In the genomic region with DNA sequence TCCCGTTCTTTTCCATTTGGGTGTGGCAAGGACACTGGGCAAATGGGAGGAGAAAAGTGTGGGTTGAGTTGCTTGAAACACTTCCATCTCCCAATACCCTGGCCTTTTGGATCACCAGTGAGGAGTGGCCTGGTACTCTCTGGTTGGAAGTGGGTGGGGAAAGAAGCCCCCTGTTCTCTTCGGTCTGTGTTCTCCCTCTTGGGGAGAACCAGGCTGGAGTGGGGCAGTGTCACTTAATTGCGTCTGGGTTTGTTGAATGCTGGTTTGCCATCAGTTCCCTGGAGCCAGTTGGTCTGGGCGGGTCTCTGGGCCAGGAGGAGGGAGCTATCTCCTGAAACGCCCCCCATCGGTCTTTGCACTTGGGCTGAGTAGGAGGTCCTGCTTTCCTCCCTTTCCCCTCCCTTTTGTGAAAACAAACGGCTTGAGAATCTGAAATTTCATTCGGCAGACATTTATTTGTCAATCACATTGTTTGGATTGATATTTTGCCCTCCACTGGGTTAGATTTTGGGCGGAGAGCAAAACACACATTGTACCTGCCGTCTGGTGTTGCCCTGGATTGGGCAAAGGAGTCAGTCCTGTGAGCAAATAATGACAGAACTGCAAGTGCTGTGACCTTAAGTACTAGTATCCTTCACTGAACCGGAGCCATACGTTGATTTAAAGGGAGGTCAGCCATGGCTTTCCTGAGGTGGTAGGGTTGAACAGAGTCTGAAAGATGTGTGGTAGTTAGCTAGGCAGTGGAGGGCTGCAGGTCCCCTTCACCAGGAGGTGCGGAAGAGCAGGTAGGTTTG, we compare ENCODE assay signal across 9 cellular contexts. TPM values are rescaled to one million over a fixed set of nuclear protein-coding genes. Genes with fewer than 3 reads are reported as not detected.
DNase-seq lines count a peak whose midpoint lies in the region; ATAC-seq and TF ChIP-seq lines count a peak whose summit lies in the region.
"Had no signal": no experiment of that assay in that cellular context is flagged by ENCODE, and none has a peak within 500 bp of the region (broad histone marks: within the 10 kb centered on the region; RNA-seq: fewer than 3 reads in every experiment).

No MANE protein-coding gene starts in this region.

- H3K4me1 ChIP-seq in colonic mucosa = peaks cover 4% of the 10 kb centered on the region

- intact Hi-C loops in colonic mucosa (cut with DNase I) = no loop called here

- H3K36me3 ChIP-seq in colonic mucosa = no peaks in the 10 kb centered on the region

- DNase-seq in COLO829 (ENCODE audit: low spot score) (peak; percentile 23), NB4 (ENCODE audit: low read depth) (no peak), colonic mucosa (peak; percentile 62), foreskin melanocyte (no peak), SK-N-DZ (ENCODE audit: low spot score) (no peak), HCEC 1CT (no peak)
- DNase-seq in natural killer cell treated with Interleukin-12 subunit alpha and Interleukin-12 subunit beta and Interleukin-15 and Interleukin-18, amount 100 ng/mL, for 72 hours (ENCODE audit: low spot score) = no peak
- DNase-seq in activated effector memory CD4-positive, alpha-beta T cell treated with anti-CD3 and anti-CD28 coated beads, Interleukin-2, amount 50 U/mL, for 16 hours = no peak

- ATAC-seq in natural killer cell treated with Interleukin-12 subunit alpha and Interleukin-12 subunit beta and Interleukin-15 and Interleukin-18, amount 100 ng/mL, for 72 hours = no peak

- H3K9ac ChIP-seq in colonic mucosa (ENCODE audit: low read depth in 2 of 2, low read length in 2 of 2) = peak overlapping the region; percentile 47 to 88

- H3K4me1 Mint-ChIP-seq in natural killer cell treated with Interleukin-12 subunit alpha and Interleukin-12 subunit beta and Interleukin-15 and Interleukin-18, amount 100 ng/mL, for 72 hours (ENCODE audit: low read depth in 2 of 2) = peaks cover 20 to 31% of the 10 kb centered on the region in 2 donors

- no peak for TF ChIP-seq POLR2A in NB4 (IDR thresholded peaks at IDR 0.05; ENCODE audit: extremely low read depth, insufficient read length)

- no peaks in the 10 kb centered on the region for H3K27me3 ChIP-seq in colonic mucosa

- peaks cover 24 to 27% of the 10 kb centered on the region in 2 donors for H3K27me3 Mint-ChIP-seq in natural killer cell treated with Interleukin-12 subunit alpha and Interleukin-12 subunit beta and Interleukin-15 and Interleukin-18, amount 100 ng/mL, for 72 hours

- TF ChIP-seq CTCF in NB4 (IDR thresholded peaks at IDR 0.05; ENCODE audit: low read depth, low read length) (no peak), colonic mucosa (IDR thresholded peaks at IDR 0.05) (no peak)

- H3K4me3 Mint-ChIP-seq in natural killer cell treated with Interleukin-12 subunit alpha and Interleukin-12 subunit beta and Interleukin-15 and Interleukin-18, amount 100 ng/mL, for 72 hours = peak overlapping the region; percentile 85

- H3K4me3 ChIP-seq in NB4 (ENCODE audit: low read depth, low read length) (peak overlapping the region; percentile 82), colonic mucosa (peak overlapping the region; percentile 86)

- H3K36me3 Mint-ChIP-seq in natural killer cell treated with Interleukin-12 subunit alpha and Interleukin-12 subunit beta and Interleukin-15 and Interleukin-18, amount 100 ng/mL, for 72 hours = no peaks in the 10 kb centered on the region

- H3K9me3 ChIP-seq in colonic mucosa = no peaks in the 10 kb centered on the region

- H3K27ac ChIP-seq in colonic mucosa = peak overlapping the region; percentile 62

- H3K9me3 Mint-ChIP-seq in natural killer cell treated with Interleukin-12 subunit alpha and Interleukin-12 subunit beta and Interleukin-15 and Interleukin-18, amount 100 ng/mL, for 72 hours = no peaks in the 10 kb centered on the region

- no peak overlapping the region for H3K27ac Mint-ChIP-seq in natural killer cell treated with Interleukin-12 subunit alpha and Interleukin-12 subunit beta and Interleukin-15 and Interleukin-18, amount 100 ng/mL, for 72 hours

RNA-seq across cellular contexts. Expression of a gene that starts 1.6 kb away (rescaled TPM):
- total RNA-seq in colonic mucosa = 10 to 100 TPM; 36.5 to 40.1 TPM
- total RNA-seq in natural killer cell treated with Interleukin-12 subunit alpha and Interleukin-12 subunit beta and Interleukin-15 and Interleukin-18, amount 100 ng/mL, for 72 hours = 10 to 100 TPM; 10.3 to 33.3 TPM
- 13.4 and 14.5 TPM in 2 replicates for polyA plus RNA-seq in SK-N-DZ (2014; cell fraction: cytosol; rRNA removed)
- 19.1 and 34.2 TPM in 2 replicates for polyA plus RNA-seq in SK-N-DZ (2014; cell fraction: nucleus; rRNA removed)

RNA-seq across cellular contexts. Expression of a gene that starts 40.9 kb away (rescaled TPM):
- 1 to 10 TPM in 1 of 2 donors, under 1 TPM in 1; 0.40 to 1.3 TPM for total RNA-seq in colonic mucosa
- not detected for total RNA-seq in natural killer cell treated with Interleukin-12 subunit alpha and Interleukin-12 subunit beta and Interleukin-15 and Interleukin-18, amount 100 ng/mL, for 72 hours
- polyA plus RNA-seq in SK-N-DZ (2014; cell fraction: cytosol; rRNA removed) = 16.9 and 19.9 TPM in 2 replicates
- polyA plus RNA-seq in SK-N-DZ (2014; cell fraction: nucleus; rRNA removed) = 52.4 and 55.5 TPM in 2 replicates
- total RNA-seq: M059J had no signal

Comparison
In these comparisons a context has a peak if more than half of its experiments do, and no peak if none do; other contexts are left out.
1. DNase-seq: peak in COLO829 (single experiment) and colonic mucosa (single experiment); none in NB4 (single experiment), natural killer cell treated with Interleukin-12 subunit alpha and Interleukin-12 subunit beta and Interleukin-15 and Interleukin-18, amount 100 ng/mL, for 72 hours (single experiment), activated effector memory CD4-positive, alpha-beta T cell treated with anti-CD3 and anti-CD28 coated beads, Interleukin-2, amount 50 U/mL, for 16 hours (single experiment), foreskin melanocyte (single experiment), SK-N-DZ (single experiment) and HCEC 1CT (single experiment).